8 cellular contexts compared by ENCODE assay signal in the genomic region with DNA sequence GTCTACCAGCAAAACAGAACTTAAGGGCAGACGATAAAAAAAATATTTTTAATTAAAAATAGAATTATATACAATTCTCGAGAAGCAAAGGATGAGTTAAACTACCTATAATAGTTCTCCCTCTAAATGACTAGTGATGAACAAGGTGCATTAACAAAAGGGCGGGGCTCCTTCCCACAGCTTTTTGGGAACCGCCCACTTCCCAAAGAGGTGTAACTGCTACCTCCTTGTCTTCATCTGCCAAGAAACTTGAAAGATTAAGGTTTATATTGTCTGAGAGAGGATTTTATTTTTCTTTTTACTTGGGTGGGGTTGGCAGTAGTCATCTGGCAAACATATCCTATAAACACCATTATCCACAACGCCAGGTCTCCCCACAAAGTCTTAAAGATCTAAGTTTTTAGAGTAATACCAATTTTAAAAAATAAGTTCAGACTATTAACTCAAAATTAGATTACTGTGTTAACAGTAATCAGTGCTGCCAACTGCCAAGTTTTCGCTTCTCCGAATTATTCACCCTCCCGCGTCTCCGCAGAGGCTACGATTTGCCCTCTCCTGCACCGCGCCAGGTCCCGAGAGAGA. TPM values are rescaled to one million over a fixed set of nuclear protein-coding genes. Genes with fewer than 3 reads are reported as not detected.
A peak's percentile ranks its signal among the peaks of the same experiment; 100 is the strongest.
DNase-seq lines count a peak whose midpoint lies in the region; ATAC-seq and TF ChIP-seq lines count a peak whose summit lies in the region.

No MANE protein-coding gene starts in this region.

- H3K36me3 Mint-ChIP-seq in T-helper 17 cell (ENCODE audit: low read depth) (no peaks in the 10 kb centered on the region), endodermal cell (ENCODE audit: low read depth) (peaks cover 2% of the 10 kb centered on the region)
- peaks cover 0 to 12% (median 0%) of the 10 kb centered on the region in 3 donors for H3K36me3 Mint-ChIP-seq in naive thymus-derived CD8-positive, alpha-beta T cell

- TF ChIP-seq CTCF in endodermal cell (conservative IDR thresholded peaks at IDR 0.05): no peak

- peak overlapping the region; percentile 78 for H3K9ac ChIP-seq in endodermal cell (ENCODE audit: extremely low read depth, low read length, poor library complexity, severe bottlenecking)

- H3K27me3 Mint-ChIP-seq in T-helper 17 cell (no peaks in the 10 kb centered on the region), endodermal cell (ENCODE audit: insufficient read depth) (no peaks in the 10 kb centered on the region)
- peaks cover 0 to 2% (median 0%) of the 10 kb centered on the region in 5 donors for H3K27me3 Mint-ChIP-seq in naive thymus-derived CD8-positive, alpha-beta T cell

- no peaks in the 10 kb centered on the region for H3K36me3 ChIP-seq in endodermal cell (ENCODE audit: control insufficient read depth, insufficient read depth, low read length)

- H3K9me3 Mint-ChIP-seq in endodermal cell: no peaks in the 10 kb centered on the region
- no peaks in the 10 kb centered on the region for H3K9me3 Mint-ChIP-seq in naive thymus-derived CD8-positive, alpha-beta T cell

- WGBS in endodermal cell (ENCODE audit: insufficient coverage in 1 of 2, insufficient read length in 1 of 2), 2 experiments: 1 to 4% methylated on average over 9 to 12 of the region's 14 CpGs

- no peak for ATAC-seq in T-helper 17 cell
- no peak for ATAC-seq in naive thymus-derived CD8-positive, alpha-beta T cell
- ATAC-seq in HG03108 (IDR thresholded peaks at IDR 0.05; ENCODE audit: unreplicated experiment): no peak

- no peaks in the 10 kb centered on the region for H3K4me1 ChIP-seq in endodermal cell (ENCODE audit: control insufficient read depth, insufficient read depth, low read length)

- H3K4me3 Mint-ChIP-seq in T-helper 17 cell (peak overlapping the region; percentile 99), endodermal cell (peak overlapping the region; percentile 86)
- H3K4me3 Mint-ChIP-seq in naive thymus-derived CD8-positive, alpha-beta T cell: peak overlapping the region; percentile 88 to 99 (median 97)

- DNase-seq in stimulated activated CD4-positive, alpha-beta T cell treated with anti-CD3 and anti-CD28 coated beads, Interleukin-15, amount 100 ng/mL, for 24 hours: peak; percentile 65
- DNase-seq in stimulated activated CD4-positive, alpha-beta T cell treated with anti-CD3 and anti-CD28 coated beads, Interleukin-12 subunit alpha, Interleukin-12 subunit beta, amount 100 ng/mL, for 4 hours: no peak
- DNase-seq in T-helper 17 cell (no peak), endodermal cell (peak; percentile 68), cerebellar nuclear complex (lab: John Stamatoyannopoulos, UW) (no peak), retina (no peak)
- peak in 3 of 10 donors; percentile 7 to 18 (median 17) for DNase-seq in naive thymus-derived CD8-positive, alpha-beta T cell

- H3K4me3 ChIP-seq in endodermal cell (ENCODE audit: low read length): peak overlapping the region; percentile 93

- peak overlapping the region; percentile 95 for H3K27ac Mint-ChIP-seq in T-helper 17 cell
- peak overlapping the region; percentile 92 for H3K27ac Mint-ChIP-seq in endodermal cell
- peak overlapping the region; percentile 85 to 98 (median 96) for H3K27ac Mint-ChIP-seq in naive thymus-derived CD8-positive, alpha-beta T cell

- H3K9me3 ChIP-seq in T-helper 17 cell (ENCODE audit: control insufficient read depth, low read length, poor library complexity, severe bottlenecking) (no peaks in the 10 kb centered on the region), endodermal cell (ENCODE audit: control insufficient read depth, low read length) (no peaks in the 10 kb centered on the region)

- peak overlapping the region; percentile 78 for H3K27ac ChIP-seq in endodermal cell (ENCODE audit: low read depth, low read length)

- POLR2A ChIA-PET in naive thymus-derived CD8-positive, alpha-beta T cell (lab: Charles Lee): interaction anchor here (2.5 kb wide), 1 partner anchor 18 kb away, joined by 15 read pairs; a partner anchor contains a TSS

- H3K4me1 Mint-ChIP-seq in T-helper 17 cell (peaks cover 22% of the 10 kb centered on the region), endodermal cell (peaks cover 17% of the 10 kb centered on the region)
- peaks cover 15 to 41% (median 38%) of the 10 kb centered on the region in 4 donors for H3K4me1 Mint-ChIP-seq in naive thymus-derived CD8-positive, alpha-beta T cell

- no peaks in the 10 kb centered on the region for H3K27me3 ChIP-seq in endodermal cell (ENCODE audit: control insufficient read depth, insufficient read depth, low read length, poor library complexity, severe bottlenecking)

RNA-seq across cellular contexts. Expression of a gene that starts 0.9 kb away (rescaled TPM):
- 10 to 100 TPM; 79.0 to 79.4 TPM for total RNA-seq in T-helper 17 cell
- total RNA-seq in endodermal cell: 10 to 100 TPM; 31.2 to 36.3 TPM
- polyA plus RNA-seq in endodermal cell (2013, experiment 1 of 2): 15.6 TPM
- 17.0 TPM for polyA plus RNA-seq in endodermal cell (2013, experiment 2 of 2)
- total RNA-seq in naive thymus-derived CD8-positive, alpha-beta T cell: 10 to 100 TPM; 74.0 to 74.2 TPM
- 10 to 100 TPM; 15.3 to 25.9 (median 17.2) TPM for polyA plus RNA-seq in naive thymus-derived CD8-positive, alpha-beta T cell

RNA-seq across cellular contexts. Expression of a gene that starts 18.0 kb away (rescaled TPM):
- 10 to 100 TPM in 1 of 2 donors, 1 to 10 TPM in 1; 5.3 to 15.4 TPM for total RNA-seq in T-helper 17 cell
- total RNA-seq in endodermal cell: 1 to 10 TPM; 9.0 to 9.4 TPM
- 14.6 TPM for polyA plus RNA-seq in endodermal cell (2013, experiment 1 of 2)
- 14.0 TPM for polyA plus RNA-seq in endodermal cell (2013, experiment 2 of 2)
- total RNA-seq in naive thymus-derived CD8-positive, alpha-beta T cell: 1 to 10 TPM; 6.2 to 6.9 TPM
- 1 to 10 TPM; 1.8 to 3.6 (median 2.7) TPM for polyA plus RNA-seq in naive thymus-derived CD8-positive, alpha-beta T cell

Comparison
In these comparisons a context has a peak if more than half of its experiments do, and no peak if none do; other contexts are left out.
1. DNase-seq: peak in stimulated activated CD4-positive, alpha-beta T cell treated with anti-CD3 and anti-CD28 coated beads, Interleukin-15, amount 100 ng/mL, for 24 hours (single experiment) and endodermal cell (single experiment); none in stimulated activated CD4-positive, alpha-beta T cell treated with anti-CD3 and anti-CD28 coated beads, Interleukin-12 subunit alpha, Interleukin-12 subunit beta, amount 100 ng/mL, for 4 hours (single experiment), T-helper 17 cell (0 of 3), cerebellar nuclear complex (0 of 2) and retina (single experiment).
2. Peak in every context shown above with its lines, with median percentiles within 50 percentile points of each other: H3K27ac Mint-ChIP-seq and H3K4me3 Mint-ChIP-seq.